ENCODE assay signal across 18 cellular contexts in the genomic region with DNA sequence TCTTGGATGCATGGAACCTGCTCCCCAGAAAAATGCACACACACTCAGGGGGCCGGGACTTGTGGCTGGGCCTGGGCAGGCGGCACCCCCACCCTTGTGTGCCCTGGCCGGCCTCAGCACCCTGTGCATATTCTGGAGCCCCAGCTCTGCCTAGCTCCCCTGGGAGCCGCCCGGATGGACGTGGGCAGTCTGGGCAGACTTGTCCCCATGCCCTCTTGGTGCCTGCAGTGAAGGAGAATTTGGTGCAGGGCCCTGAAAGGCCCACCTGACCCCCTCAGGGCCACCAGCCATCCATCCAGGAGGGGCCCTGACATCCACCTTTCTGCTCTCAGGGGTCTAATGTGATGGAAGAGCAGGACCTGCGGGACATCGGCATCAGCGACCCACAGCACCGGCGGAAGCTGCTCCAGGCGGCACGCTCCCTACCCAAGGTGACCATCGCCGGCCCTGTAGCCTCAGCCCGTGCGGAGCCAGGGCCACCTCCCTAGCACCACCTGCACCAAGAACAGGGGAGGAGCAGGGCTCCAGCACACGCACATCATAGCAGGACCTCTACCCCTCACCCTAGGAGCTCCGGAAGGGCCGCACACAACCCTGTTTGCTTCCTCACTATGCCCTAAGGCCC.
DNase-seq lines count a peak whose midpoint lies in the region; ATAC-seq, FAIRE-seq and TF ChIP-seq lines count a peak whose summit lies in the region.
"Had no signal": no experiment of that assay in that cellular context is flagged by ENCODE, and none has a peak within 500 bp of the region (broad histone marks: within the 10 kb centered on the region; RNA-seq: fewer than 3 reads in every experiment).

No MANE protein-coding gene starts in this region.

- no peak for ATAC-seq in WTC11
- no peak for ATAC-seq in GM19328 (IDR thresholded peaks at IDR 0.05; ENCODE audit: unreplicated experiment)

- WGBS in suprapubic skin = 100% methylated on average over 2 of the region's 20 CpGs

- H3K27ac ChIP-seq in suprapubic skin = no peak overlapping the region
- H3K27ac ChIP-seq: 22Rv1, SJSA1 had no signal

- H3K36me3 Mint-ChIP-seq in WTC11 = peaks cover 19% of the 10 kb centered on the region

- H3K36me3 ChIP-seq in suprapubic skin = peaks cover 68% of the 10 kb centered on the region

- POLR2A ChIA-PET in WTC11 (lab: Charles Lee) = no interaction called here

- TF ChIP-seq CTCF in WTC11 (IDR thresholded peaks at IDR 0.05) (no peak), suprapubic skin (IDR thresholded peaks at IDR 0.05) (no peak)

- peaks cover 72% of the 10 kb centered on the region for H3K4me1 ChIP-seq in suprapubic skin
- H3K4me1 ChIP-seq: BE2C, HAP-1, SJSA1 had no signal

- DNase-seq in activated effector memory CD4-positive, alpha-beta T cell treated with anti-CD3 and anti-CD28 coated beads, Interleukin-2, amount 50 U/mL, for 16 hours = peak; percentile 19
- DNase-seq in activated effector memory CD4-positive, alpha-beta T cell treated with Interleukin-2 at 50 U/mL for 16 hours = no peak
- DNase-seq in WTC11 (ENCODE audit: low spot score) (peak; percentile 7), mesenteric fat pad (ENCODE audit: low spot score) (peak; percentile 65), suprapubic skin (ENCODE audit: low spot score in 2 of 2) (peak; percentile 59 to 66), HuH-7.5 (ENCODE audit: low spot score) (no peak), H54 (ENCODE audit: insufficient read length, low spot score) (no peak)
- DNase-seq: BE2C; Calu3; CD4-positive, alpha-beta memory T cell; NCI-H187; NCI-H446 treated with DMSO at 0.1 percent for 48 hours; NK-92 treated with Interleukin-12 subunit alpha and Interleukin-12 subunit beta, amount 100 ng/mL, for 24 hours had no signal

- H3K9me3 ChIP-seq in suprapubic skin = no peaks in the 10 kb centered on the region
- H3K9me3 ChIP-seq: BE2C, HAP-1, SJSA1 had no signal

- no peaks in the 10 kb centered on the region for H3K9me3 Mint-ChIP-seq in WTC11

- no peak overlapping the region for H3K27ac Mint-ChIP-seq in WTC11
- H3K27ac Mint-ChIP-seq: CD4-positive, alpha-beta memory T cell had no signal

- CTCF ChIA-PET in WTC11 (lab: Charles Lee) = interaction anchor here (1.0 to 1.3 kb wide), 2 partner anchors 14 to 92 kb away, joined by 3 read pairs; no protein-coding TSS in a partner anchor

- H3K4me3 ChIP-seq in suprapubic skin = no peak overlapping the region
- H3K4me3 ChIP-seq: HAP-1, SJSA1 had no signal

- TF ChIP-seq EP300 in suprapubic skin (IDR thresholded peaks at IDR 0.05) = no peak

- H3K27me3 Mint-ChIP-seq in WTC11 (ENCODE audit: low read depth) = no peaks in the 10 kb centered on the region
- H3K27me3 Mint-ChIP-seq: CD4-positive, alpha-beta memory T cell had no signal

- peaks cover 14% of the 10 kb centered on the region for H3K4me1 Mint-ChIP-seq in WTC11

- H3K4me3 Mint-ChIP-seq in WTC11 = no peak overlapping the region
- H3K4me3 Mint-ChIP-seq: CD4-positive, alpha-beta memory T cell had no signal

- TF ChIP-seq POLR2A in suprapubic skin (IDR thresholded peaks at IDR 0.05) (no peak), H54 (IDR thresholded peaks at IDR 0.05; ENCODE audit: low read depth, low read length) (no peak)

- no peak for FAIRE-seq in H54 (lab: Jason Lieb, UNC)
- FAIRE-seq: GM19239 had no signal

- no peaks in the 10 kb centered on the region for H3K27me3 ChIP-seq in suprapubic skin
- H3K27me3 ChIP-seq: BE2C, SJSA1 had no signal

TF ChIP-seq in WTC11, 78 proteins besides CTCF, POLR2A, EP300 and RAD21:
- TF ChIP-seq, protein P1, sequence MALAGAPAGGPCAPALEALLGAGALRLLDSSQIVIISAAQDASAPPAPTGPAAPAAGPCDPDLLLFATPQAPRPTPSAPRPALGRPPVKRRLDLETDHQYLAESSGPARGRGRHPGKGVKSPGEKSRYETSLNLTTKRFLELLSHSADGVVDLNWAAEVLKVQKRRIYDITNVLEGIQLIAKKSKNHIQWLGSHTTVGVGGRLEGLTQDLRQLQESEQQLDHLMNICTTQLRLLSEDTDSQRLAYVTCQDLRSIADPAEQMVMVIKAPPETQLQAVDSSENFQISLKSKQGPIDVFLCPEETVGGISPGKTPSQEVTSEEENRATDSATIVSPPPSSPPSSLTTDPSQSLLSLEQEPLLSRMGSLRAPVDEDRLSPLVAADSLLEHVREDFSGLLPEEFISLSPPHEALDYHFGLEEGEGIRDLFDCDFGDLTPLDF (CRISPR knock-in tag; IDR thresholded peaks at IDR 0.05) = no peak
- no peak for TF ChIP-seq NFE2L1 (CRISPR knock-in tag; IDR thresholded peaks at IDR 0.05)
- no peak for TF ChIP-seq TCF7 (CRISPR knock-in tag; IDR thresholded peaks at IDR 0.05; ENCODE audit: low read depth)
- TF ChIP-seq, protein P2, sequence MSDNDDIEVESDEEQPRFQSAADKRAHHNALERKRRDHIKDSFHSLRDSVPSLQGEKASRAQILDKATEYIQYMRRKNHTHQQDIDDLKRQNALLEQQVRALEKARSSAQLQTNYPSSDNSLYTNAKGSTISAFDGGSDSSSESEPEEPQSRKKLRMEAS (CRISPR knock-in tag; IDR thresholded peaks at IDR 0.05) = no peak
- TF ChIP-seq, protein P3, sequence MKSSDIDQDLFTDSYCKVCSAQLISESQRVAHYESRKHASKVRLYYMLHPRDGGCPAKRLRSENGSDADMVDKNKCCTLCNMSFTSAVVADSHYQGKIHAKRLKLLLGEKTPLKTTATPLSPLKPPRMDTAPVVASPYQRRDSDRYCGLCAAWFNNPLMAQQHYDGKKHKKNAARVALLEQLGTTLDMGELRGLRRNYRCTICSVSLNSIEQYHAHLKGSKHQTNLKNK (CRISPR knock-in tag; IDR thresholded peaks at IDR 0.05) = no peak
- TF ChIP-seq FOXP1 (CRISPR knock-in tag; IDR thresholded peaks at IDR 0.05; ENCODE audit: borderline replicate concordance) = no peak
- TF ChIP-seq, protein P4, sequence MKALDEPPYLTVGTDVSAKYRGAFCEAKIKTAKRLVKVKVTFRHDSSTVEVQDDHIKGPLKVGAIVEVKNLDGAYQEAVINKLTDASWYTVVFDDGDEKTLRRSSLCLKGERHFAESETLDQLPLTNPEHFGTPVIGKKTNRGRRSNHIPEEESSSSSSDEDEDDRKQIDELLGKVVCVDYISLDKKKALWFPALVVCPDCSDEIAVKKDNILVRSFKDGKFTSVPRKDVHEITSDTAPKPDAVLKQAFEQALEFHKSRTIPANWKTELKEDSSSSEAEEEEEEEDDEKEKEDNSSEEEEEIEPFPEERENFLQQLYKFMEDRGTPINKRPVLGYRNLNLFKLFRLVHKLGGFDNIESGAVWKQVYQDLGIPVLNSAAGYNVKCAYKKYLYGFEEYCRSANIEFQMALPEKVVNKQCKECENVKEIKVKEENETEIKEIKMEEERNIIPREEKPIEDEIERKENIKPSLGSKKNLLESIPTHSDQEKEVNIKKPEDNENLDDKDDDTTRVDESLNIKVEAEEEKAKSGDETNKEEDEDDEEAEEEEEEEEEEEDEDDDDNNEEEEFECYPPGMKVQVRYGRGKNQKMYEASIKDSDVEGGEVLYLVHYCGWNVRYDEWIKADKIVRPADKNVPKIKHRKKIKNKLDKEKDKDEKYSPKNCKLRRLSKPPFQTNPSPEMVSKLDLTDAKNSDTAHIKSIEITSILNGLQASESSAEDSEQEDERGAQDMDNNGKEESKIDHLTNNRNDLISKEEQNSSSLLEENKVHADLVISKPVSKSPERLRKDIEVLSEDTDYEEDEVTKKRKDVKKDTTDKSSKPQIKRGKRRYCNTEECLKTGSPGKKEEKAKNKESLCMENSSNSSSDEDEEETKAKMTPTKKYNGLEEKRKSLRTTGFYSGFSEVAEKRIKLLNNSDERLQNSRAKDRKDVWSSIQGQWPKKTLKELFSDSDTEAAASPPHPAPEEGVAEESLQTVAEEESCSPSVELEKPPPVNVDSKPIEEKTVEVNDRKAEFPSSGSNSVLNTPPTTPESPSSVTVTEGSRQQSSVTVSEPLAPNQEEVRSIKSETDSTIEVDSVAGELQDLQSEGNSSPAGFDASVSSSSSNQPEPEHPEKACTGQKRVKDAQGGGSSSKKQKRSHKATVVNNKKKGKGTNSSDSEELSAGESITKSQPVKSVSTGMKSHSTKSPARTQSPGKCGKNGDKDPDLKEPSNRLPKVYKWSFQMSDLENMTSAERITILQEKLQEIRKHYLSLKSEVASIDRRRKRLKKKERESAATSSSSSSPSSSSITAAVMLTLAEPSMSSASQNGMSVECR (CRISPR knock-in tag; IDR thresholded peaks at IDR 0.05; ENCODE audit: borderline replicate concordance) = no peak
- TF ChIP-seq TEAD4 (CRISPR knock-in tag; IDR thresholded peaks at IDR 0.05) = no peak

Comparison
In these comparisons a context has a peak if more than half of its experiments do, and no peak if none do; other contexts are left out.
1. DNase-seq: peak in activated effector memory CD4-positive, alpha-beta T cell treated with anti-CD3 and anti-CD28 coated beads, Interleukin-2, amount 50 U/mL, for 16 hours (single experiment), WTC11 (single experiment), mesenteric fat pad (single experiment) and suprapubic skin (2 of 2); none in activated effector memory CD4-positive, alpha-beta T cell treated with Interleukin-2 at 50 U/mL for 16 hours (single experiment), HuH-7.5 (single experiment) and H54 (single experiment).